In genomic region chr3:116864627-116864927, GRCh38 we compare ENCODE assay signal across 14 cellular contexts.
DNase-seq lines count a peak whose midpoint lies in the region; ATAC-seq and TF ChIP-seq lines count a peak whose summit lies in the region.
"Had no signal": no experiment of that assay in that cellular context is flagged by ENCODE, and none has a peak within 500 bp of the region (broad histone marks: within the 10 kb centered on the region; RNA-seq: fewer than 3 reads in every experiment).

No MANE protein-coding gene starts in this region.

- no peak overlapping the region for H3K23ac ChIP-seq in mesenchymal stem cell (ENCODE audit: low read length in 2 of 2)

- no peak overlapping the region for H2BK12ac ChIP-seq in mesenchymal stem cell (ENCODE audit: low read length in 2 of 2)

- H3K4me1 ChIP-seq in HUES6 (ENCODE audit: control insufficient read depth, insufficient read depth, low read length): peaks cover 22% of the 10 kb centered on the region
- no peaks in the 10 kb centered on the region for H3K4me1 ChIP-seq in mesenchymal stem cell (ENCODE audit: control insufficient read depth, insufficient read depth, low read depth, low read length)
- no peaks in the 10 kb centered on the region for H3K4me1 ChIP-seq in thoracic aorta (ENCODE audit: control insufficient read depth in 1 of 2, low read depth in 2 of 2)
- H3K4me1 ChIP-seq: right lobe of liver had no signal

- H2AK5ac ChIP-seq in mesenchymal stem cell (ENCODE audit: low read length, severe bottlenecking): no peak overlapping the region

- H3K36me3 ChIP-seq in HUES6 (ENCODE audit: control insufficient read depth, insufficient read depth, low read length) (no peaks in the 10 kb centered on the region), brain microvascular endothelial cell (replicated peaks) (no peaks in the 10 kb centered on the region), mesenchymal stem cell (ENCODE audit: control insufficient read depth in 1 of 2, insufficient read depth in 2 of 2, low read depth in 1 of 2, low read length in 2 of 2) (no peaks in the 10 kb centered on the region), thoracic aorta (no peaks in the 10 kb centered on the region)
- H3K36me3 ChIP-seq: BE2C, right lobe of liver, tibial artery had no signal

- no peak overlapping the region for H3K14ac ChIP-seq in mesenchymal stem cell (ENCODE audit: low read length in 2 of 2)

- H2BK5ac ChIP-seq in mesenchymal stem cell (ENCODE audit: low read depth, low read length, poor library complexity, severe bottlenecking): no peak overlapping the region

- H2BK15ac ChIP-seq in mesenchymal stem cell (ENCODE audit: low read depth, poor library complexity, severe bottlenecking): no peak overlapping the region

- H2BK120ac ChIP-seq in mesenchymal stem cell (ENCODE audit: low read depth, low read length): no peak overlapping the region

- H2AFZ ChIP-seq in mesenchymal stem cell (ENCODE audit: low read depth, low read length): no peak overlapping the region

- H4K91ac ChIP-seq in mesenchymal stem cell (ENCODE audit: low read length): no peak overlapping the region

- H3K9ac ChIP-seq in HUES6 (ENCODE audit: low read length) (no peak overlapping the region), mesenchymal stem cell (ENCODE audit: low read length) (peak overlapping the region; percentile 62)

- H3K27ac ChIP-seq in HUES6 (ENCODE audit: low read depth, low read length) (no peak overlapping the region), brain microvascular endothelial cell (no peak overlapping the region), mesenchymal stem cell (ENCODE audit: low read length, poor library complexity, severe bottlenecking) (no peak overlapping the region), thoracic aorta (no peak overlapping the region)
- H3K27ac ChIP-seq: right lobe of liver, tibial artery had no signal

- no peak overlapping the region for H3K4ac ChIP-seq in mesenchymal stem cell (ENCODE audit: low read depth in 1 of 2, low read length in 2 of 2)

- 36% methylated on average over 6 of the region's 6 CpGs for WGBS in mesenchymal stem cell

- H3K27me3 ChIP-seq in HUES6 (ENCODE audit: control insufficient read depth, insufficient read depth, low read length) (no peaks in the 10 kb centered on the region), brain microvascular endothelial cell (replicated peaks) (no peaks in the 10 kb centered on the region), mesenchymal stem cell (ENCODE audit: control insufficient read depth in 1 of 2, insufficient read depth in 1 of 2, low read length in 2 of 2) (no peaks in the 10 kb centered on the region), thoracic aorta (replicated peaks; ENCODE audit: insufficient read depth) (no peaks in the 10 kb centered on the region)
- H3K27me3 ChIP-seq: BE2C, right lobe of liver had no signal

- DNase-seq in brain microvascular endothelial cell (no peak), mesenchymal stem cell (no peak), thoracic aorta (ENCODE audit: low spot score) (no peak), kidney tubule cell (ENCODE audit: low spot score) (no peak), NCI-H510A (lab: John Stamatoyannopoulos, UW) (no peak)
- DNase-seq in stimulated activated naive CD8-positive, alpha-beta T cell treated with anti-CD3 and anti-CD28 coated beads, Interleukin-15, Interleukin-2, amounts not matched to agents 100 U/mL and 50 U/mL, for 24 hours: no peak
- DNase-seq: activated CD4-positive, alpha-beta T cell treated with anti-CD3 and anti-CD28 coated beads, Interleukin-2, amount 50 U/mL, for 1 hour; activated naive CD8-positive, alpha-beta T cell treated with anti-CD3 and anti-CD28 coated beads, Interleukin-2, amount 10 ng/mL, durations not matched to agents 7 days and 5 days; left cardiac atrium; naive thymus-derived CD4-positive, alpha-beta T cell; right lobe of liver; tibial artery had no signal

- in situ Hi-C loops in brain microvascular endothelial cell (cut with HindIII; ENCODE audit: low pct_ligation_motif_present, low sequenced_read_pairs): no loop called here

- no peak overlapping the region for H3K18ac ChIP-seq in mesenchymal stem cell (ENCODE audit: low read depth in 1 of 2, low read length in 2 of 2)

- TF ChIP-seq CTCF in brain microvascular endothelial cell (IDR thresholded peaks at IDR 0.05; ENCODE audit: low read depth, low read length, missing control alignments) (no peak), thoracic aorta (IDR thresholded peaks at IDR 0.05) (no peak)

- no peak for ATAC-seq in thoracic aorta (ENCODE audit: insufficient number of reproducible peaks, low FRiP score, low read depth)
- ATAC-seq in stimulated activated naive CD8-positive, alpha-beta T cell treated with anti-CD3 and anti-CD28 coated beads, Interleukin-15, Interleukin-2, amounts not matched to agents 100 U/mL and 50 U/mL, for 24 hours: no peak
- ATAC-seq: left cardiac atrium; naive thymus-derived CD4-positive, alpha-beta T cell; right lobe of liver had no signal

- peak overlapping the region; percentile 56; the same call in 1 of the 2 replicates for H3K4me3 ChIP-seq in HUES6 (ENCODE audit: low read depth, low read length)
- peak overlapping the region; percentile 57 for H3K4me3 ChIP-seq in brain microvascular endothelial cell (ENCODE audit: low read depth, low read length)
- peak overlapping the region in 1 of 2 experiments; percentile 79 for H3K4me3 ChIP-seq in mesenchymal stem cell (ENCODE audit: insufficient read depth in 1 of 2, low read depth in 1 of 2, low read length in 2 of 2)
- H3K4me3 ChIP-seq in thoracic aorta: peak overlapping the region; percentile 68
- H3K4me3 ChIP-seq: right lobe of liver had no signal

- H3K9me3 ChIP-seq in HUES6 (ENCODE audit: control insufficient read depth, insufficient read depth, low read depth, low read length): no peaks in the 10 kb centered on the region
- H3K9me3 ChIP-seq in mesenchymal stem cell (ENCODE audit: control insufficient read depth, low read length): no peaks in the 10 kb centered on the region
- H3K9me3 ChIP-seq in thoracic aorta: no peaks in the 10 kb centered on the region
- H3K9me3 ChIP-seq: BE2C, right lobe of liver, tibial artery had no signal

- H3K4me2 ChIP-seq in mesenchymal stem cell (ENCODE audit: low read length, poor library complexity, severe bottlenecking): no peak overlapping the region

- no peaks in the 10 kb centered on the region for H3K79me1 ChIP-seq in mesenchymal stem cell (replicated peaks; ENCODE audit: low read length, poor library complexity, severe bottlenecking)

- no peak overlapping the region for H4K8ac ChIP-seq in mesenchymal stem cell (ENCODE audit: low read length)
